Comparison of ENCODE assay signal across 1 cellular context in genomic region chr10:103175580-103176285, GRCh38.
TF ChIP-seq lines count a peak whose summit lies in the region.

No MANE protein-coding gene starts in this region.

TF ChIP-seq in H1, 55 proteins besides CTCF, POLR2A, EP300 and RAD21:
- TF ChIP-seq SRF (IDR thresholded peaks at IDR 0.05; ENCODE audit: low read depth, low read length), result no peak
- no peak for TF ChIP-seq HDAC6 (IDR thresholded peaks at IDR 0.05; ENCODE audit: low read depth, low read length)
- no peak for TF ChIP-seq KDM5A (IDR thresholded peaks at IDR 0.05; ENCODE audit: low read length)
- TF ChIP-seq RFX5 (IDR thresholded peaks at IDR 0.05; ENCODE audit: borderline replicate concordance, low read depth, low read length), result no peak
- no peak for TF ChIP-seq PHF8 (conservative IDR thresholded peaks at IDR 0.05; ENCODE audit: low read depth, low read length)
- no peak for TF ChIP-seq TAF7 (optimal IDR thresholded peaks at IDR 0.05; ENCODE audit: borderline replicate concordance, low read depth, low read length)
- no peak for TF ChIP-seq POLR2AphosphoS5 (IDR thresholded peaks at IDR 0.05; ENCODE audit: low read depth, low read length)
- TF ChIP-seq TCF12 (IDR thresholded peaks at IDR 0.05; ENCODE audit: low read depth, low read length), result no peak
- TF ChIP-seq CREB1 (IDR thresholded peaks at IDR 0.05), result no peak
- no peak for TF ChIP-seq CHD2 (IDR thresholded peaks at IDR 0.05; ENCODE audit: low read length)
- TF ChIP-seq JUND (IDR thresholded peaks at IDR 0.05; ENCODE audit: low read length), result no peak
- no peak for TF ChIP-seq CBX5 (IDR thresholded peaks at IDR 0.05; ENCODE audit: low read depth, low read length)
- no peak for TF ChIP-seq RBBP5 (IDR thresholded peaks at IDR 0.05; ENCODE audit: borderline replicate concordance, low read depth, low read length)
- no peak for TF ChIP-seq CHD7 (IDR thresholded peaks at IDR 0.05; ENCODE audit: insufficient replicate concordance, low read length)
- TF ChIP-seq GTF2F1 (IDR thresholded peaks at IDR 0.05; ENCODE audit: borderline replicate concordance, low read depth, low read length), result no peak
